1 cellular context compared by ENCODE assay signal in genomic region chr2:96536445-96537065, GRCh38.
TF ChIP-seq lines count a peak whose summit lies in the region.

Gene ARID5A (plus strand): TSS chr2:96536752. CDS start chr2:96536827, 75 bp downstream.

TF ChIP-seq in HepG2, 621 proteins besides CTCF, POLR2A, EP300 and RAD21 (continued from another document and continues in another):
- no peak for TF ChIP-seq HINFP (CRISPR knock-in tag; IDR thresholded peaks at IDR 0.05; ENCODE audit: low read depth)
- peak; percentile 82; the same call in 1 of the 2 replicates for TF ChIP-seq KLF12 (CRISPR knock-in tag; IDR thresholded peaks at IDR 0.05; ENCODE audit: borderline replicate concordance)
- TF ChIP-seq E2F5 (CRISPR knock-in tag; conservative IDR thresholded peaks at IDR 0.05), result no peak
- 0 out of 2 replicates have a peak, but pooled peaks have one; percentile 61 for TF ChIP-seq CCDC6 (CRISPR knock-in tag; IDR thresholded peaks at IDR 0.05)
- no peak for TF ChIP-seq ZNF414 (CRISPR knock-in tag; IDR thresholded peaks at IDR 0.05)
- peak; percentile 36 for TF ChIP-seq MXD1 (CRISPR knock-in tag; IDR thresholded peaks at IDR 0.05)
- TF ChIP-seq LCORL (IDR thresholded peaks at IDR 0.05), result no peak
- peak; percentile 31; the same call in 1 of the 2 replicates for TF ChIP-seq LCORL (CRISPR knock-in tag; IDR thresholded peaks at IDR 0.05)
- TF ChIP-seq CBFB (CRISPR knock-in tag; IDR thresholded peaks at IDR 0.05), result 0 out of 2 replicates have a peak, but pooled peaks have one; percentile 32
- TF ChIP-seq HOXA3 (CRISPR knock-in tag; IDR thresholded peaks at IDR 0.05), result peak; percentile 64
- TF ChIP-seq PATZ1 (CRISPR knock-in tag; IDR thresholded peaks at IDR 0.05), result peak; percentile 42
- TF ChIP-seq FOXO4 (CRISPR knock-in tag; conservative IDR thresholded peaks at IDR 0.05), result no peak
- TF ChIP-seq HOMEZ (CRISPR knock-in tag; IDR thresholded peaks at IDR 0.05; ENCODE audit: low read depth), result no peak
- no peak for TF ChIP-seq HMG20B (CRISPR knock-in tag; conservative IDR thresholded peaks at IDR 0.05)
- TF ChIP-seq PRPF4 (IDR thresholded peaks at IDR 0.05; ENCODE audit: low read depth, low read length, poor library complexity, severe bottlenecking), result no peak
- no peak for TF ChIP-seq ZBTB26 (CRISPR knock-in tag; IDR thresholded peaks at IDR 0.05; ENCODE audit: borderline replicate concordance)
- no peak for TF ChIP-seq TRIM24 (CRISPR knock-in tag; IDR thresholded peaks at IDR 0.05)
- TF ChIP-seq XBP1 (CRISPR knock-in tag; IDR thresholded peaks at IDR 0.05), result no peak
- TF ChIP-seq ZNF768 (CRISPR knock-in tag; IDR thresholded peaks at IDR 0.05), result no peak
- peak; percentile 32; the same call in 1 of the 2 replicates for TF ChIP-seq MED1 (CRISPR knock-in tag; IDR thresholded peaks at IDR 0.05)
- no peak for TF ChIP-seq ZNF607 (CRISPR knock-in tag; IDR thresholded peaks at IDR 0.05; ENCODE audit: borderline replicate concordance)
- no peak for TF ChIP-seq CHD2 (IDR thresholded peaks at IDR 0.05; ENCODE audit: low read depth, low read length)
- TF ChIP-seq ZNF501 (CRISPR knock-in tag; IDR thresholded peaks at IDR 0.05), result peak; percentile 71
- TF ChIP-seq ZNF484 (CRISPR knock-in tag; IDR thresholded peaks at IDR 0.05; ENCODE audit: borderline replicate concordance, low read depth), result no peak
- TF ChIP-seq HOXA9 (CRISPR knock-in tag; IDR thresholded peaks at IDR 0.05; ENCODE audit: borderline replicate concordance), result no peak
- 0 out of 2 replicates have a peak, but pooled peaks have one; percentile 23 for TF ChIP-seq PREB (CRISPR knock-in tag; IDR thresholded peaks at IDR 0.05)
- no peak for TF ChIP-seq PBX2 (CRISPR knock-in tag; IDR thresholded peaks at IDR 0.05)
- TF ChIP-seq CREB1 (IDR thresholded peaks at IDR 0.05), result peak; percentile 33; the same call in 1 of the 2 replicates
- peak; percentile 89 for TF ChIP-seq CREB1 (CRISPR knock-in tag; IDR thresholded peaks at IDR 0.05)
- TF ChIP-seq DRAP1 (CRISPR knock-in tag; IDR thresholded peaks at IDR 0.05), result peak; percentile 63; the same call in 1 of the 2 replicates
- no peak for TF ChIP-seq PHF5A (CRISPR knock-in tag; IDR thresholded peaks at IDR 0.05; ENCODE audit: low read depth, unreplicated experiment)
- TF ChIP-seq ZNF547 (CRISPR knock-in tag; IDR thresholded peaks at IDR 0.05), result no peak
- no peak; the same call in 1 of the 2 replicates for TF ChIP-seq ZNF234 (CRISPR knock-in tag; conservative IDR thresholded peaks at IDR 0.05)
- peak; percentile 84 for TF ChIP-seq YEATS4 (CRISPR knock-in tag; IDR thresholded peaks at IDR 0.05; ENCODE audit: borderline replicate concordance)
- TF ChIP-seq ATF4 (CRISPR knock-in tag; IDR thresholded peaks at IDR 0.05), result no peak
- no peak for TF ChIP-seq GTF2F1 (IDR thresholded peaks at IDR 0.05; ENCODE audit: low read length)
- no peak; the same call in 1 of the 2 replicates for TF ChIP-seq ZNF235 (CRISPR knock-in tag; IDR thresholded peaks at IDR 0.05; ENCODE audit: borderline replicate concordance)
- no peak for TF ChIP-seq SNRNP70 (IDR thresholded peaks at IDR 0.05; ENCODE audit: low read depth, low read length)
- 0 out of 2 replicates have a peak, but pooled peaks have one; percentile 6 for TF ChIP-seq SIN3A (IDR thresholded peaks at IDR 0.05; ENCODE audit: borderline replicate concordance, low read depth, low read length)
- TF ChIP-seq TFDP2 (CRISPR knock-in tag; IDR thresholded peaks at IDR 0.05), result peak; percentile 80
- TF ChIP-seq ARNT2 (CRISPR knock-in tag; IDR thresholded peaks at IDR 0.05; ENCODE audit: low read depth), result no peak
- peak; percentile 72 for TF ChIP-seq ERF (CRISPR knock-in tag; IDR thresholded peaks at IDR 0.05)
- TF ChIP-seq HOXD1 (CRISPR knock-in tag; IDR thresholded peaks at IDR 0.05), result peak; percentile 52; the same call in 1 of the 2 replicates
- TF ChIP-seq SP2 (CRISPR knock-in tag; IDR thresholded peaks at IDR 0.05), result peak; percentile 89
- peak; percentile 73 for TF ChIP-seq ZFP36L1 (CRISPR knock-in tag; IDR thresholded peaks at IDR 0.05)
- no peak for TF ChIP-seq ZNF530 (CRISPR knock-in tag; IDR thresholded peaks at IDR 0.05; ENCODE audit: low read depth)
- no peak for TF ChIP-seq ZBTB2 (CRISPR knock-in tag; IDR thresholded peaks at IDR 0.05; ENCODE audit: low read depth)
- no peak for TF ChIP-seq ATRX (CRISPR knock-in tag; IDR thresholded peaks at IDR 0.05; ENCODE audit: borderline replicate concordance)
- TF ChIP-seq ZFP82 (CRISPR knock-in tag; IDR thresholded peaks at IDR 0.05; ENCODE audit: borderline replicate concordance), result peak; percentile 80; the same call in 1 of the 2 replicates
- no peak for TF ChIP-seq ZBTB21 (CRISPR knock-in tag; IDR thresholded peaks at IDR 0.05)
- TF ChIP-seq FOXA3 (CRISPR knock-in tag; IDR thresholded peaks at IDR 0.05), result 0 out of 2 replicates have a peak, but pooled peaks have one; percentile 13
